In genomic region chr2:182876653-182877052, GRCh38 we compare ENCODE assay signal across 1 cellular context. TPM values are rescaled to one million over a fixed set of nuclear protein-coding genes. Genes with fewer than 3 reads are reported as not detected.
"Had no signal": no experiment of that assay in that cellular context is flagged by ENCODE, and none has a peak within 500 bp of the region (broad histone marks: within the 10 kb centered on the region; RNA-seq: fewer than 3 reads in every experiment).

No MANE protein-coding gene starts in this region.

RNA-seq across cellular contexts. Expression of gene FRZB, which starts 10.2 kb away (rescaled TPM):
- total RNA-seq: HT1080 had no signal
